In the genomic region with DNA sequence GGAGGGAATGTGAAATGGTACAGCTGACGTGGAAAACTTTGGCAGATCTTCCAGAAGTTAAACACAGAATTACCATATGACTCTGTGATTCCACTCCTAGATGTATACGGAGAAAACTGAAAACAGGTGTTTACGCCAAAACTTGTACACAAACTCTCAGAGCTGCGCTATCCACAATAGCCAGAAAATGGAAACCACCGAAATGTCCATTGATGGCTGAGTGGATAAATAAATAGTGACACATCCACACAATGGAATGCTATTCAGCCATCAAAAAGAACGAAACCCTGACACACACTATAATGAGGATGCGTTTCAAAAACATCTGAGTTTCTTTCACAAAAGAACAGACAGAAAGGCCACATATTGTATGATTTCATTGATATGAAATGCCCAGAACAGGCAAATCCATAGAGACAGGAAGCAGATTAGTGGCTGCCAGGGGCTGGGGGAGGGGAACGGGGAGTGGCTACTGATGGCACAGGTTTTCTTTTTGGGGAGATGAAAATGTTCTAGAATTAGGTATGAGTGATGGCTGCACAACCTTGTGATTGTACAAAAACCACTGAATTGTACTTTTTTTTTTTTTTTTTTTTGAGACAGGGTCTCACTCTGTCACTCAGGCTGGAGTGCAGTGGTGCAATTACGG, we compare ENCODE assay signal across 15 cellular contexts. TPM values are rescaled to one million over a fixed set of nuclear protein-coding genes. Genes with fewer than 3 reads are reported as not detected.
A peak's percentile ranks its signal among the peaks of the same experiment; 100 is the strongest.
DNase-seq lines count a peak whose midpoint lies in the region; ATAC-seq and TF ChIP-seq lines count a peak whose summit lies in the region.
"Had no signal": no experiment of that assay in that cellular context is flagged by ENCODE, and none has a peak within 500 bp of the region (broad histone marks: within the 10 kb centered on the region; RNA-seq: fewer than 3 reads in every experiment).

No MANE protein-coding gene starts in this region.

- no peaks in the 10 kb centered on the region for H3K27me3 Mint-ChIP-seq in naive thymus-derived CD8-positive, alpha-beta T cell
- H3K27me3 Mint-ChIP-seq: CD4-positive, alpha-beta memory T cell had no signal

- peak overlapping the region in 7 of 10 donors; percentile 31 to 71 (median 42) for H3K27ac Mint-ChIP-seq in naive thymus-derived CD8-positive, alpha-beta T cell
- H3K27ac Mint-ChIP-seq: H9, nephron progenitor cell had no signal

- peaks cover 19 to 42% (median 29%) of the 10 kb centered on the region in 4 donors for H3K4me1 Mint-ChIP-seq in naive thymus-derived CD8-positive, alpha-beta T cell

- peaks cover 0 to 2% (median 0%) of the 10 kb centered on the region in 3 donors for H3K36me3 Mint-ChIP-seq in naive thymus-derived CD8-positive, alpha-beta T cell

- peak; percentile 71 for DNase-seq in EH (ENCODE audit: low read depth)
- peak; percentile 43 for DNase-seq in MG63
- DNase-seq in coronary artery (ENCODE audit: low spot score): no peak
- peak in 1 of 10 donors; percentile 18 for DNase-seq in naive thymus-derived CD8-positive, alpha-beta T cell
- DNase-seq in GM10266 (ENCODE audit: extremely low spot score): no peak
- DNase-seq in HuH-7 (ENCODE audit: low spot score): no peak
- DNase-seq: CD4-positive, alpha-beta memory T cell; effector memory CD4-positive, alpha-beta T cell; H9; hippocampal formation; left ventricle myocardium superior; nephron progenitor cell; SW 1271 had no signal

- no peaks in the 10 kb centered on the region for H3K27me3 ChIP-seq in MG63

- H3K9me3 ChIP-seq in MG63: no peaks in the 10 kb centered on the region

- TF ChIP-seq CTCF in coronary artery (IDR thresholded peaks at IDR 0.05): no peak
- TF ChIP-seq CTCF in GM10266 (IDR thresholded peaks at IDR 0.05; ENCODE audit: control insufficient read depth, insufficient read depth, low read depth, missing control alignments): no peak

- H3K4me3 ChIP-seq in MG63: no peak overlapping the region
- H3K4me3 ChIP-seq in coronary artery: no peak overlapping the region

- POLR2A ChIA-PET in naive thymus-derived CD8-positive, alpha-beta T cell (lab: Charles Lee): interaction anchor here (0.7 to 1.5 kb wide), 7 partner anchors 11 to 179 kb away, joined by 3 to 7 read pairs (median 5); no protein-coding TSS in a partner anchor

- no peak for ATAC-seq in naive thymus-derived CD8-positive, alpha-beta T cell
- ATAC-seq in GM18858 (IDR thresholded peaks at IDR 0.05; ENCODE audit: unreplicated experiment) (no peak), HG02938 (IDR thresholded peaks at IDR 0.05; ENCODE audit: unreplicated experiment) (no peak)
- ATAC-seq: left ventricle myocardium superior had no signal

- no peaks in the 10 kb centered on the region for H3K36me3 ChIP-seq in MG63

- no peaks in the 10 kb centered on the region for H3K9me3 Mint-ChIP-seq in naive thymus-derived CD8-positive, alpha-beta T cell
- H3K9me3 Mint-ChIP-seq: H9, nephron progenitor cell had no signal

- H3K27ac ChIP-seq in coronary artery: peak overlapping the region; percentile 46 to 61

- no peak overlapping the region for H3K4me3 Mint-ChIP-seq in naive thymus-derived CD8-positive, alpha-beta T cell
- H3K4me3 Mint-ChIP-seq: CD4-positive, alpha-beta memory T cell; nephron progenitor cell had no signal

RNA-seq across cellular contexts. Expression of gene IL12RB1, which starts 33.0 kb away (rescaled TPM):
- total RNA-seq in MG63 (2014; rRNA removed; shearing (Covaris generic); ENCODE audit: low replicate concordance): not detected in 2 replicates
- total RNA-seq in naive thymus-derived CD8-positive, alpha-beta T cell: 10 to 100 TPM; 18.5 TPM
- polyA plus RNA-seq in naive thymus-derived CD8-positive, alpha-beta T cell: 10 to 100 TPM; 17.5 to 32.9 (median 24.2) TPM
- total RNA-seq: H9 had no signal

RNA-seq across cellular contexts. Expression of gene MAST3, which starts 43.9 kb away (rescaled TPM):
- 0.20 and 0.95 TPM in 2 replicates for total RNA-seq in MG63 (2014; rRNA removed; shearing (Covaris generic); ENCODE audit: low replicate concordance)
- 10 to 100 TPM; 44.7 to 44.8 TPM for total RNA-seq in naive thymus-derived CD8-positive, alpha-beta T cell
- polyA plus RNA-seq in naive thymus-derived CD8-positive, alpha-beta T cell: 10 to 100 TPM in 2 of 3 donors, 1 to 10 TPM in 1; 9.4 to 15.7 (median 11.5) TPM

RNA-seq across cellular contexts. Expression of gene ARRDC2, which starts 45.7 kb away (rescaled TPM):
- total RNA-seq in MG63 (2014; rRNA removed; shearing (Covaris generic); ENCODE audit: low replicate concordance): 13.4 and 20.5 TPM in 2 replicates
- total RNA-seq in naive thymus-derived CD8-positive, alpha-beta T cell: 100 to 1,000 TPM; 164 to 177 TPM
- polyA plus RNA-seq in naive thymus-derived CD8-positive, alpha-beta T cell: 10 to 100 TPM; 29.5 to 56.4 (median 36.1) TPM

Comparison
In these comparisons a context has a peak if more than half of its experiments do, and no peak if none do; other contexts are left out.
1. DNase-seq: peak in EH (single experiment) and MG63 (single experiment); none in coronary artery (single experiment), GM10266 (single experiment) and HuH-7 (single experiment).
2. RNA of gene IL12RB1, which starts 33.0 kb away (total RNA-seq): 18.5 TPM in naive thymus-derived CD8-positive, alpha-beta T cell; not detected in MG63; every median in the first group is over 10 times any median in the second.
3. RNA of gene MAST3, which starts 43.9 kb away (total RNA-seq): 44.7 to 44.8 TPM in naive thymus-derived CD8-positive, alpha-beta T cell; 0.20 to 0.95 TPM in MG63; every median in the first group is over 10 times any median in the second.